In the genomic region with DNA sequence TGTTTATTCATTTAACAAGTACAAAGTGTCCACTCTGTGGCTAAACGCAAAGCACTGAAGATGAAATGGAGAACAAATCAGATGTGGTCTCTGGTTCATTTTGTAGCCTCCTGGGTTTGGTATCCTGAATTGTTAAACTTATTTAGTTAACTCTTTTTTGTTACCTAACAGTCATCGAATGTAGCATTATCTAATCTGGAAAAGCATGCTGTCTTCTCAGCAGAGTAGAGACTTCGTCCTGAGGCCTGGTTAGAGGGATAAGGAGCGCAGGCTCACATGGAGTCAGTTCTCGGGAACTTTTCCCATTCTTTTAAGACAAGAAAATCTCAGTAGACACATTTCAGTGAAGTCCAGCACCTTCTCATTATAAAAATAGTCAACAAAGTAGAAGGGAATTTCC, we compare ENCODE assay signal across 2 cellular contexts.
TF ChIP-seq lines count a peak whose summit lies in the region.

No MANE protein-coding gene starts in this region.

TF ChIP-seq in HepG2, 621 proteins besides CTCF, POLR2A, EP300 and RAD21 (continued from another document):
- TF ChIP-seq DZIP1 (CRISPR knock-in tag; IDR thresholded peaks at IDR 0.05), result no peak

TF ChIP-seq in K562, 482 proteins besides CTCF, POLR2A, EP300 and RAD21 (continued from another document and continues in another):
- TF ChIP-seq, protein P1, sequence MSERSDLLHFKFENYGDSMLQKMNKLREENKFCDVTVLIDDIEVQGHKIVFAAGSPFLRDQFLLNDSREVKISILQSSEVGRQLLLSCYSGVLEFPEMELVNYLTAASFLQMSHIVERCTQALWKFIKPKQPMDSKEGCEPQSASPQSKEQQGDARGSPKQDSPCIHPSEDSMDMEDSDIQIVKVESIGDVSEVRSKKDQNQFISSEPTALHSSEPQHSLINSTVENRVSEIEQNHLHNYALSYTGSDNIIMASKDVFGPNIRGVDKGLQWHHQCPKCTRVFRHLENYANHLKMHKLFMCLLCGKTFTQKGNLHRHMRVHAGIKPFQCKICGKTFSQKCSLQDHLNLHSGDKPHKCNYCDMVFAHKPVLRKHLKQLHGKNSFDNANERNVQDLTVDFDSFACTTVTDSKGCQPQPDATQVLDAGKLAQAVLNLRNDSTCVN (CRISPR knock-in tag; IDR thresholded peaks at IDR 0.05), result no peak
- TF ChIP-seq, protein P2, sequence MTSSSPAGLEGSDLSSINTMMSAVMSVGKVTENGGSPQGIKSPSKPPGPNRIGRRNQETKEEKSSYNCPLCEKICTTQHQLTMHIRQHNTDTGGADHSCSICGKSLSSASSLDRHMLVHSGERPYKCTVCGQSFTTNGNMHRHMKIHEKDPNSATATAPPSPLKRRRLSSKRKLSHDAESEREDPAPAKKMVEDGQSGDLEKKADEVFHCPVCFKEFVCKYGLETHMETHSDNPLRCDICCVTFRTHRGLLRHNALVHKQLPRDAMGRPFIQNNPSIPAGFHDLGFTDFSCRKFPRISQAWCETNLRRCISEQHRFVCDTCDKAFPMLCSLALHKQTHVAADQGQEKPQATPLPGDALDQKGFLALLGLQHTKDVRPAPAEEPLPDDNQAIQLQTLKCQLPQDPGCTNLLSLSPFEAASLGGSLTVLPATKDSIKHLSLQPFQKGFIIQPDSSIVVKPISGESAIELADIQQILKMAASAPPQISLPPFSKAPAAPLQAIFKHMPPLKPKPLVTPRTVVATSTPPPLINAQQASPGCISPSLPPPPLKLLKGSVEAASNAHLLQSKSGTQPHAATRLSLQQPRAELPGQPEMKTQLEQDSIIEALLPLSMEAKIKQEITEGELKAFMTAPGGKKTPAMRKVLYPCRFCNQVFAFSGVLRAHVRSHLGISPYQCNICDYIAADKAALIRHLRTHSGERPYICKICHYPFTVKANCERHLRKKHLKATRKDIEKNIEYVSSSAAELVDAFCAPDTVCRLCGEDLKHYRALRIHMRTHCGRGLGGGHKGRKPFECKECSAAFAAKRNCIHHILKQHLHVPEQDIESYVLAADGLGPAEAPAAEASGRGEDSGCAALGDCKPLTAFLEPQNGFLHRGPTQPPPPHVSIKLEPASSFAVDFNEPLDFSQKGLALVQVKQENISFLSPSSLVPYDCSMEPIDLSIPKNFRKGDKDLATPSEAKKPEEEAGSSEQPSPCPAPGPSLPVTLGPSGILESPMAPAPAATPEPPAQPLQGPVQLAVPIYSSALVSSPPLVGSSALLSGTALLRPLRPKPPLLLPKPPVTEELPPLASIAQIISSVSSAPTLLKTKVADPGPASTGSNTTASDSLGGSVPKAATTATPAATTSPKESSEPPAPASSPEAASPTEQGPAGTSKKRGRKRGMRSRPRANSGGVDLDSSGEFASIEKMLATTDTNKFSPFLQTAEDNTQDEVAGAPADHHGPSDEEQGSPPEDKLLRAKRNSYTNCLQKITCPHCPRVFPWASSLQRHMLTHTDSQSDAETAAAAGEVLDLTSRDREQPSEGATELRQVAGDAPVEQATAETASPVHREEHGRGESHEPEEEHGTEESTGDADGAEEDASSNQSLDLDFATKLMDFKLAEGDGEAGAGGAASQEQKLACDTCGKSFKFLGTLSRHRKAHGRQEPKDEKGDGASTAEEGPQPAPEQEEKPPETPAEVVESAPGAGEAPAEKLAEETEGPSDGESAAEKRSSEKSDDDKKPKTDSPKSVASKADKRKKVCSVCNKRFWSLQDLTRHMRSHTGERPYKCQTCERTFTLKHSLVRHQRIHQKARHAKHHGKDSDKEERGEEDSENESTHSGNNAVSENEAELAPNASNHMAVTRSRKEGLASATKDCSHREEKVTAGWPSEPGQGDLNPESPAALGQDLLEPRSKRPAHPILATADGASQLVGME (CRISPR knock-in tag; IDR thresholded peaks at IDR 0.05), result no peak
- TF ChIP-seq, protein P3, sequence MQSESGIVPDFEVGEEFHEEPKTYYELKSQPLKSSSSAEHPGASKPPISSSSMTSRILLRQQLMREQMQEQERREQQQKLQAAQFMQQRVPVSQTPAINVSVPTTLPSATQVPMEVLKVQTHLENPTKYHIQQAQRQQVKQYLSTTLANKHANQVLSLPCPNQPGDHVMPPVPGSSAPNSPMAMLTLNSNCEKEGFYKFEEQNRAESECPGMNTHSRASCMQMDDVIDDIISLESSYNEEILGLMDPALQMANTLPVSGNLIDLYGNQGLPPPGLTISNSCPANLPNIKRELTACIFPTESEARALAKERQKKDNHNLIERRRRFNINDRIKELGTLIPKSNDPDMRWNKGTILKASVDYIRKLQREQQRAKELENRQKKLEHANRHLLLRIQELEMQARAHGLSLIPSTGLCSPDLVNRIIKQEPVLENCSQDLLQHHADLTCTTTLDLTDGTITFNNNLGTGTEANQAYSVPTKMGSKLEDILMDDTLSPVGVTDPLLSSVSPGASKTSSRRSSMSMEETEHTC (IDR thresholded peaks at IDR 0.05), result no peak
- TF ChIP-seq TBL1XR1 (IDR thresholded peaks at IDR 0.05; ENCODE audit: low read length in 2 of 2) (peak in 1 of 2 experiments; percentile 76; a peak in 1 of 4 replicates), NKRF (IDR thresholded peaks at IDR 0.05; ENCODE audit: borderline replicate concordance) (no peak), SMARCA4 (IDR thresholded peaks at IDR 0.05) (peak; percentile 88; the same call in 1 of the 2 replicates), HMBOX1 (IDR thresholded peaks at IDR 0.05) (peak; percentile 55), NUFIP1 (IDR thresholded peaks at IDR 0.05; ENCODE audit: partially characterized antibody) (peak; percentile 51), ZNF165 (CRISPR knock-in tag; IDR thresholded peaks at IDR 0.05; ENCODE audit: borderline replicate concordance) (no peak), GABPA (tag; conservative IDR thresholded peaks at IDR 0.05; ENCODE audit: low read depth) (no peak), ZFP30 (CRISPR knock-in tag; IDR thresholded peaks at IDR 0.05; ENCODE audit: borderline replicate concordance) (no peak), DPF2 (IDR thresholded peaks at IDR 0.05) (peak; percentile 88), TFE3 (CRISPR knock-in tag; IDR thresholded peaks at IDR 0.05) (no peak), SMAD4 (CRISPR knock-in tag; conservative IDR thresholded peaks at IDR 0.05) (0 out of 2 replicates have a peak, but pooled peaks have one; percentile 62), E2F8 (IDR thresholded peaks at IDR 0.05; ENCODE audit: low read depth, partially characterized antibody) (no peak), TCF3 (CRISPR knock-in tag; IDR thresholded peaks at IDR 0.05) (peak; percentile 96), SNRNP70 (optimal IDR thresholded peaks at IDR 0.05; ENCODE audit: low read depth, low read length) (no peak), ZFP91 (CRISPR knock-in tag; IDR thresholded peaks at IDR 0.05) (no peak), JUN (IDR thresholded peaks at IDR 0.05; ENCODE audit: borderline replicate concordance, low read depth, low read length) (no peak), JUN (CRISPR knock-in tag; IDR thresholded peaks at IDR 0.05; ENCODE audit: borderline replicate concordance) (no peak), MECOM (CRISPR knock-in tag; IDR thresholded peaks at IDR 0.05) (no peak), DNMT1 (IDR thresholded peaks at IDR 0.05) (no peak), SOX6 (IDR thresholded peaks at IDR 0.05) (peak; percentile 83), NR2C2 (CRISPR knock-in tag; IDR thresholded peaks at IDR 0.05) (no peak), NR2C2 (tag; IDR thresholded peaks at IDR 0.05) (no peak), ZKSCAN1 (IDR thresholded peaks at IDR 0.05; ENCODE audit: low read depth, low read length) (no peak), PML (IDR thresholded peaks at IDR 0.05; ENCODE audit: low read length) (peak; percentile 69), MCM5 (IDR thresholded peaks at IDR 0.05; ENCODE audit: low read depth) (no peak), DMBX1 (CRISPR knock-in tag; IDR thresholded peaks at IDR 0.05; ENCODE audit: borderline replicate concordance) (peak; percentile 75), CCNT2 (IDR thresholded peaks at IDR 0.05; ENCODE audit: borderline replicate concordance, extremely low read depth, insufficient read length, low read depth, low read length) (peak; percentile 73), RCOR1 (IDR thresholded peaks at IDR 0.05; ENCODE audit: borderline replicate concordance in 1 of 2, low read depth in 2 of 2, low read length in 2 of 2) (peak; percentile 10 to 94; a peak in 3 of 4 replicates)
- TF ChIP-seq, protein P4, sequence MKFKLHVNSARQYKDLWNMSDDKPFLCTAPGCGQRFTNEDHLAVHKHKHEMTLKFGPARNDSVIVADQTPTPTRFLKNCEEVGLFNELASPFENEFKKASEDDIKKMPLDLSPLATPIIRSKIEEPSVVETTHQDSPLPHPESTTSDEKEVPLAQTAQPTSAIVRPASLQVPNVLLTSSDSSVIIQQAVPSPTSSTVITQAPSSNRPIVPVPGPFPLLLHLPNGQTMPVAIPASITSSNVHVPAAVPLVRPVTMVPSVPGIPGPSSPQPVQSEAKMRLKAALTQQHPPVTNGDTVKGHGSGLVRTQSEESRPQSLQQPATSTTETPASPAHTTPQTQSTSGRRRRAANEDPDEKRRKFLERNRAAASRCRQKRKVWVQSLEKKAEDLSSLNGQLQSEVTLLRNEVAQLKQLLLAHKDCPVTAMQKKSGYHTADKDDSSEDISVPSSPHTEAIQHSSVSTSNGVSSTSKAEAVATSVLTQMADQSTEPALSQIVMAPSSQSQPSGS (CRISPR knock-in tag; IDR thresholded peaks at IDR 0.05), result no peak
